ENCODE assay signal across 19 cellular contexts in genomic region chr5:100690036-100690560, GRCh38.
DNase-seq lines count a peak whose midpoint lies in the region; ATAC-seq and TF ChIP-seq lines count a peak whose summit lies in the region.
"Had no signal": no experiment of that assay in that cellular context is flagged by ENCODE, and none has a peak within 500 bp of the region (broad histone marks: within the 10 kb centered on the region; RNA-seq: fewer than 3 reads in every experiment).

No MANE protein-coding gene starts in this region.

- no peaks in the 10 kb centered on the region for H3K4me1 Mint-ChIP-seq in H9
- H3K4me1 Mint-ChIP-seq in stimulated activated memory B cell treated with anti-CD40 and anti-IgM and Interleukin-4, amounts not matched to agents 10 μg/mL and 1 μg/mL and 100 μg/mL, for 72 hours, result no peaks in the 10 kb centered on the region
- H3K4me1 Mint-ChIP-seq in glutamatergic neuron (ENCODE audit: low read depth, unreplicated experiment), result no peaks in the 10 kb centered on the region

- no peaks in the 10 kb centered on the region for H3K79me1 ChIP-seq in H9 (ENCODE audit: insufficient read depth, low read depth, low read length, poor library complexity, severe bottlenecking)

- H3K79me2 ChIP-seq in H9 (ENCODE audit: insufficient read depth, low read length), result no peaks in the 10 kb centered on the region

- no peak overlapping the region for H4K91ac ChIP-seq in H9 (ENCODE audit: insufficient read length, low read depth, low read length)

- H3K14ac ChIP-seq in H9 (ENCODE audit: insufficient read depth, low read length), result peak overlapping the region; percentile 20; the same call in 1 of the 2 replicates

- DNase-seq in A172 (ENCODE audit: low spot score) (peak; percentile 33), H9 (no peak), amniotic epithelial cell (ENCODE audit: low read depth) (peak; percentile 47), iris pigment epithelial cell (ENCODE audit: low read depth) (peak; percentile 45), HuH-7.5 (ENCODE audit: low spot score) (no peak), glutamatergic neuron (no peak)
- DNase-seq in stimulated activated naive CD4-positive, alpha-beta T cell treated with Interleukin-2 at 50 U/mL for 16 hours (lab: John Stamatoyannopoulos, UW), result no peak
- DNase-seq: 8988T, KBM-7, MM.1S, NCI-H1105, NCI-H187, NCI-H446, NCI-H748 treated with DMSO at 0.1 percent for 48 hours, Peyer's patch, SHP77 had no signal

- TF ChIP-seq CTCF in H9 (conservative IDR thresholded peaks at IDR 0.05) (no peak), glutamatergic neuron (IDR thresholded peaks at IDR 0.05; ENCODE audit: partially characterized antibody, unreplicated experiment) (no peak)

- no peak overlapping the region for H3K4me2 ChIP-seq in H9 (ENCODE audit: insufficient read depth, insufficient read length, low read length)
- H3K4me2 ChIP-seq: BLaER1 treated with 17β-estradiol and CSF1 and Interleukin-3, amounts not matched to agents 10 nM and 100 nM had no signal

- H3K9me3 ChIP-seq in H9 (ENCODE audit: control insufficient read depth, low read depth, low read length), result no peaks in the 10 kb centered on the region
- H3K9me3 ChIP-seq: Peyer's patch had no signal

- no peak overlapping the region for H2BK20ac ChIP-seq in H9 (ENCODE audit: low read depth, low read length, poor library complexity, severe bottlenecking)

- H4K5ac ChIP-seq in H9 (ENCODE audit: insufficient read length, low read depth, low read length), result no peak overlapping the region

- no CpG with 5 or more reads among the region's 4 CpGs for WGBS in H9 (ENCODE audit: extremely low coverage, insufficient read length, low lambda C conversion rate)

- no peak overlapping the region for H2BK5ac ChIP-seq in H9 (ENCODE audit: insufficient read length, low read length)

- H3K9me3 Mint-ChIP-seq in H9, result peaks cover 0 to 4% of the 10 kb centered on the region in 2 experiments; a peak in 1 of 5 replicates
- H3K9me3 Mint-ChIP-seq in stimulated activated memory B cell treated with anti-CD40 and anti-IgM and Interleukin-4, amounts not matched to agents 10 μg/mL and 1 μg/mL and 100 μg/mL, for 72 hours, result no peaks in the 10 kb centered on the region
- no peaks in the 10 kb centered on the region for H3K9me3 Mint-ChIP-seq in glutamatergic neuron (ENCODE audit: unreplicated experiment)

- H3K27ac ChIP-seq in H9 (ENCODE audit: insufficient read length, low read depth, low read length), result no peak overlapping the region
- H3K27ac ChIP-seq: BLaER1 treated with 17β-estradiol and CSF1 and Interleukin-3, amounts not matched to agents 10 nM and 100 nM; HL-60; Peyer's patch had no signal

- H2AFZ ChIP-seq in H9 (ENCODE audit: low read length), result no peak overlapping the region

- no peak overlapping the region for H3K18ac ChIP-seq in H9 (ENCODE audit: insufficient read length, low read depth, low read length)

- no peak overlapping the region for H2BK15ac ChIP-seq in H9 (ENCODE audit: low read depth, low read length)

- H3K36me3 Mint-ChIP-seq in H9 (ENCODE audit: insufficient read depth in 1 of 3, low read depth in 3 of 3) (no peaks in the 10 kb centered on the region), glutamatergic neuron (ENCODE audit: unreplicated experiment) (no peaks in the 10 kb centered on the region)
- no peaks in the 10 kb centered on the region for H3K36me3 Mint-ChIP-seq in stimulated activated memory B cell treated with anti-CD40 and anti-IgM and Interleukin-4, amounts not matched to agents 10 μg/mL and 1 μg/mL and 100 μg/mL, for 72 hours

- H3K23ac ChIP-seq in H9 (ENCODE audit: insufficient read length, low read depth, low read length), result no peak overlapping the region

- H3K27me3 Mint-ChIP-seq in H9 (ENCODE audit: low read depth), result no peaks in the 10 kb centered on the region
- no peaks in the 10 kb centered on the region for H3K27me3 Mint-ChIP-seq in stimulated activated memory B cell treated with anti-CD40 and anti-IgM and Interleukin-4, amounts not matched to agents 10 μg/mL and 1 μg/mL and 100 μg/mL, for 72 hours
- no peaks in the 10 kb centered on the region for H3K27me3 Mint-ChIP-seq in glutamatergic neuron (ENCODE audit: unreplicated experiment)

- H4K20me1 ChIP-seq in H9 (ENCODE audit: control insufficient read depth, insufficient read depth, insufficient read length), result no peaks in the 10 kb centered on the region
- H4K20me1 ChIP-seq: BLaER1 treated with 17β-estradiol and CSF1 and Interleukin-3, amounts not matched to agents 10 nM and 100 nM had no signal

- no peak overlapping the region for H4K8ac ChIP-seq in H9 (replicated peaks; ENCODE audit: insufficient read length, low read depth, low read length)

- H3K4me3 Mint-ChIP-seq in H9, result no peak overlapping the region
- no peak overlapping the region for H3K4me3 Mint-ChIP-seq in stimulated activated memory B cell treated with anti-CD40 and anti-IgM and Interleukin-4, amounts not matched to agents 10 μg/mL and 1 μg/mL and 100 μg/mL, for 72 hours
- no peak overlapping the region for H3K4me3 Mint-ChIP-seq in glutamatergic neuron (ENCODE audit: unreplicated experiment)

- H3K23me2 ChIP-seq in H9 (ENCODE audit: insufficient read length, low read depth, low read length, poor library complexity, severe bottlenecking), result no peaks in the 10 kb centered on the region

- H3K4ac ChIP-seq in H9 (ENCODE audit: low read depth, low read length), result no peak overlapping the region

- no peak overlapping the region for H3K9ac ChIP-seq in H9 (ENCODE audit: extremely low read depth, insufficient read length, low read length)
- H3K9ac ChIP-seq: BLaER1 treated with 17β-estradiol and CSF1 and Interleukin-3, amounts not matched to agents 10 nM and 100 nM had no signal

- no peak overlapping the region for H2AK5ac ChIP-seq in H9 (ENCODE audit: insufficient read length, low read length)

- no peaks in the 10 kb centered on the region for H3K27me3 ChIP-seq in H9 (ENCODE audit: insufficient read depth, low read length)
- H3K27me3 ChIP-seq: BLaER1 treated with 17β-estradiol and CSF1 and Interleukin-3, amounts not matched to agents 10 nM and 100 nM; Peyer's patch had no signal

- no peak overlapping the region for H2BK120ac ChIP-seq in H9 (ENCODE audit: low read depth, low read length, poor library complexity, severe bottlenecking)

- H3K27ac Mint-ChIP-seq in H9 (no peak overlapping the region), glutamatergic neuron (ENCODE audit: unreplicated experiment) (no peak overlapping the region)
- no peak overlapping the region for H3K27ac Mint-ChIP-seq in stimulated activated memory B cell treated with anti-CD40 and anti-IgM and Interleukin-4, amounts not matched to agents 10 μg/mL and 1 μg/mL and 100 μg/mL, for 72 hours

- no peak overlapping the region for H3K56ac ChIP-seq in H9 (ENCODE audit: insufficient read length, low read depth, low read length)

- no peak for ATAC-seq in stimulated activated memory B cell treated with anti-CD40 and anti-IgM and Interleukin-4, amounts not matched to agents 10 μg/mL and 1 μg/mL and 100 μg/mL, for 72 hours

- no peak overlapping the region for H2BK12ac ChIP-seq in H9 (ENCODE audit: insufficient read length, low read depth, low read length)

- no peaks in the 10 kb centered on the region for H3K4me1 ChIP-seq in H9 (ENCODE audit: insufficient read depth, low read length)
- H3K4me1 ChIP-seq: BLaER1 treated with 17β-estradiol and CSF1 and Interleukin-3, amounts not matched to agents 10 nM and 100 nM; Peyer's patch had no signal

- no peak overlapping the region for H3T11ph ChIP-seq in H9 (ENCODE audit: low read length)

Comparison
In these comparisons a context has a peak if more than half of its experiments do, and no peak if none do; other contexts are left out.
1. DNase-seq: peak in A172 (single experiment), amniotic epithelial cell (single experiment) and iris pigment epithelial cell (single experiment); none in H9 (single experiment), HuH-7.5 (single experiment), glutamatergic neuron (single experiment) and stimulated activated naive CD4-positive, alpha-beta T cell treated with Interleukin-2 at 50 U/mL for 16 hours (single experiment).